Comparison of ENCODE assay signal across 17 cellular contexts in genomic region chr5:175710361-175710760, GRCh38. TPM values are rescaled to one million over a fixed set of nuclear protein-coding genes. Genes with fewer than 3 reads are reported as not detected.
A peak's percentile ranks its signal among the peaks of the same experiment; 100 is the strongest.
DNase-seq lines count a peak whose midpoint lies in the region; ATAC-seq, FAIRE-seq and TF ChIP-seq lines count a peak whose summit lies in the region.
"Had no signal": no experiment of that assay in that cellular context is flagged by ENCODE, and none has a peak within 500 bp of the region (broad histone marks: within the 10 kb centered on the region; RNA-seq: fewer than 3 reads in every experiment).

No MANE protein-coding gene starts in this region.

- H3K36me3 Mint-ChIP-seq in activated naive CD4-positive, alpha-beta T cell treated with anti-CD3 and anti-CD28 coated beads, Interleukin-2, amount 10 ng/mL, durations not matched to agents 7 days and 5 days = peaks cover 26% of the 10 kb centered on the region

- no peak overlapping the region for H2BK5ac ChIP-seq in mesenchymal stem cell (ENCODE audit: low read depth, low read length, poor library complexity, severe bottlenecking)

- no peaks in the 10 kb centered on the region for H3K4me1 ChIP-seq in RWPE2 (ENCODE audit: insufficient read depth, poor library complexity, severe bottlenecking)
- H3K4me1 ChIP-seq in kidney (ENCODE audit: control insufficient read depth in 1 of 2, insufficient read depth in 1 of 2, low read depth in 1 of 2, low read length in 2 of 2) = no peaks in the 10 kb centered on the region
- no peaks in the 10 kb centered on the region for H3K4me1 ChIP-seq in mesenchymal stem cell (ENCODE audit: control insufficient read depth, insufficient read depth, low read depth, low read length)
- H3K4me1 ChIP-seq: A549 had no signal

- H3K4ac ChIP-seq in mesenchymal stem cell (ENCODE audit: low read depth in 1 of 2, low read length in 2 of 2) = no peak overlapping the region

- H2AK5ac ChIP-seq in mesenchymal stem cell (ENCODE audit: low read length, severe bottlenecking) = no peak overlapping the region

- H3K27ac ChIP-seq in RWPE2 (ENCODE audit: poor library complexity, severe bottlenecking) (no peak overlapping the region), kidney (ENCODE audit: low read depth in 2 of 2, low read length in 2 of 2) (no peak overlapping the region), temporal lobe (ENCODE audit: low read depth, low read length) (peak overlapping the region; percentile 64), mesenchymal stem cell (ENCODE audit: low read length, poor library complexity, severe bottlenecking) (no peak overlapping the region)
- H3K27ac ChIP-seq: A549 had no signal

- H4K8ac ChIP-seq in mesenchymal stem cell (ENCODE audit: low read length) = no peak overlapping the region

- no peak overlapping the region for H2AFZ ChIP-seq in mesenchymal stem cell (ENCODE audit: low read depth, low read length)

- H2BK12ac ChIP-seq in mesenchymal stem cell (ENCODE audit: low read length in 2 of 2) = no peak overlapping the region

- FAIRE-seq in kidney (lab: Jason Lieb, UNC) = no peak
- FAIRE-seq: A549, GM12891 had no signal

- H3K79me1 ChIP-seq in mesenchymal stem cell (replicated peaks; ENCODE audit: low read length, poor library complexity, severe bottlenecking) = no peaks in the 10 kb centered on the region

- CTCF ChIA-PET in activated naive CD4-positive, alpha-beta T cell treated with anti-CD3 and anti-CD28 coated beads, Interleukin-2, amount 10 ng/mL, durations not matched to agents 7 days and 5 days (lab: Charles Lee) = interaction anchor here (1.3 to 1.7 kb wide), 2 partner anchors 9 to 246 kb away, joined by 3 to 4 read pairs; no protein-coding TSS in a partner anchor

- H3K23ac ChIP-seq in mesenchymal stem cell (ENCODE audit: low read length in 2 of 2) = no peak overlapping the region

- H3K4me1 Mint-ChIP-seq in activated naive CD4-positive, alpha-beta T cell treated with anti-CD3 and anti-CD28 coated beads, Interleukin-2, amount 10 ng/mL, durations not matched to agents 7 days and 5 days = no peaks in the 10 kb centered on the region
- H3K4me1 Mint-ChIP-seq: H9 had no signal

- H2BK120ac ChIP-seq in mesenchymal stem cell (ENCODE audit: low read depth, low read length) = no peak overlapping the region

- H3K9me3 ChIP-seq in RWPE2 (ENCODE audit: severe bottlenecking) (no peaks in the 10 kb centered on the region), kidney (ENCODE audit: control insufficient read depth in 1 of 2, low read length in 2 of 2) (peaks cover 0 to 9% of the 10 kb centered on the region in 2 donors), mesenchymal stem cell (ENCODE audit: control insufficient read depth, low read length) (peaks cover 9% of the 10 kb centered on the region)
- H3K9me3 ChIP-seq: MG63 had no signal

- TF ChIP-seq CTCF in RWPE2 (IDR thresholded peaks at IDR 0.05; ENCODE audit: poor library complexity, severe bottlenecking) (no peak), kidney (IDR thresholded peaks at IDR 0.05; ENCODE audit: borderline replicate concordance, extremely low read depth, insufficient read depth) (no peak)

- ATAC-seq in RWPE2 (ENCODE audit: low read depth) = no peak
- ATAC-seq in HG03175 (IDR thresholded peaks at IDR 0.05; ENCODE audit: unreplicated experiment) = no peak
- ATAC-seq: A549 had no signal

- peak; percentile 12 for DNase-seq in activated naive CD4-positive, alpha-beta T cell treated with anti-CD3 and anti-CD28 coated beads, Interleukin-2, amount 10 ng/mL, durations not matched to agents 7 days and 5 days
- DNase-seq in activated naive CD4-positive, alpha-beta T cell treated with Interleukin-2 at 50 U/mL for 16 hours = no peak
- DNase-seq in RWPE2 (ENCODE audit: low spot score) (peak; percentile 55), kidney (peak; percentile 49), AML-193 (lab: John Stamatoyannopoulos, UW) (no peak), mesenchymal stem cell (no peak)
- DNase-seq: Calu3, H9, MG63, NCI-H1105, NCI-H187, NCI-H446 had no signal

- peaks cover 12% of the 10 kb centered on the region for H3K9me3 Mint-ChIP-seq in activated naive CD4-positive, alpha-beta T cell treated with anti-CD3 and anti-CD28 coated beads, Interleukin-2, amount 10 ng/mL, durations not matched to agents 7 days and 5 days
- H3K9me3 Mint-ChIP-seq: CD4-positive, alpha-beta T cell had no signal

- H3K27ac Mint-ChIP-seq in activated naive CD4-positive, alpha-beta T cell treated with anti-CD3 and anti-CD28 coated beads, Interleukin-2, amount 10 ng/mL, durations not matched to agents 7 days and 5 days = no peak overlapping the region
- H3K27ac Mint-ChIP-seq: CD4-positive, alpha-beta T cell; H9 had no signal

- peaks cover 20% of the 10 kb centered on the region for H3K27me3 ChIP-seq in RWPE2 (ENCODE audit: insufficient read depth, poor library complexity, severe bottlenecking)
- H3K27me3 ChIP-seq in mesenchymal stem cell (ENCODE audit: control insufficient read depth in 1 of 2, insufficient read depth in 1 of 2, low read length in 2 of 2) = peaks cover 0 to 24% of the 10 kb centered on the region in 2 experiments

- H3K27me3 Mint-ChIP-seq in activated naive CD4-positive, alpha-beta T cell treated with anti-CD3 and anti-CD28 coated beads, Interleukin-2, amount 10 ng/mL, durations not matched to agents 7 days and 5 days = peaks cover 7% of the 10 kb centered on the region
- H3K27me3 Mint-ChIP-seq: CD4-positive, alpha-beta T cell had no signal

- H3K36me3 ChIP-seq in RWPE2 (ENCODE audit: low read depth) = no peaks in the 10 kb centered on the region
- H3K36me3 ChIP-seq in kidney (ENCODE audit: control insufficient read depth in 1 of 2, insufficient read depth in 2 of 2, low read length in 2 of 2) = no peaks in the 10 kb centered on the region
- no peaks in the 10 kb centered on the region for H3K36me3 ChIP-seq in mesenchymal stem cell (ENCODE audit: control insufficient read depth in 1 of 2, insufficient read depth in 2 of 2, low read depth in 1 of 2, low read length in 2 of 2)
- H3K36me3 ChIP-seq: MG63 had no signal

- no peak overlapping the region for H3K4me3 ChIP-seq in RWPE2 (ENCODE audit: severe bottlenecking)
- H3K4me3 ChIP-seq in kidney (ENCODE audit: low read length in 2 of 2) = no peak overlapping the region
- no peak overlapping the region for H3K4me3 ChIP-seq in mesenchymal stem cell (ENCODE audit: insufficient read depth in 1 of 2, low read depth in 1 of 2, low read length in 2 of 2)
- H3K4me3 ChIP-seq: A549, MG63 had no signal

- H3K14ac ChIP-seq in mesenchymal stem cell (ENCODE audit: low read length in 2 of 2) = no peak overlapping the region

- H3K9ac ChIP-seq in kidney (ENCODE audit: low read length in 2 of 2) (no peak overlapping the region), mesenchymal stem cell (ENCODE audit: low read length) (no peak overlapping the region)

- no peak overlapping the region for H2BK15ac ChIP-seq in mesenchymal stem cell (ENCODE audit: low read depth, poor library complexity, severe bottlenecking)

- no peak overlapping the region for H4K91ac ChIP-seq in mesenchymal stem cell (ENCODE audit: low read length)

- WGBS in mesenchymal stem cell = 85% methylated on average over 8 of the region's 8 CpGs

- no peak overlapping the region for H3K4me2 ChIP-seq in mesenchymal stem cell (ENCODE audit: low read length, poor library complexity, severe bottlenecking)
- H3K4me2 ChIP-seq: A549 had no signal

- intact Hi-C loops in kidney (cut with DNase I) = no loop called here

- no peak overlapping the region for H3K4me3 Mint-ChIP-seq in activated naive CD4-positive, alpha-beta T cell treated with anti-CD3 and anti-CD28 coated beads, Interleukin-2, amount 10 ng/mL, durations not matched to agents 7 days and 5 days
- H3K4me3 Mint-ChIP-seq: CD4-positive, alpha-beta T cell; H9 had no signal

- H3K18ac ChIP-seq in mesenchymal stem cell (ENCODE audit: low read depth in 1 of 2, low read length in 2 of 2) = no peak overlapping the region

RNA-seq across cellular contexts. Expression of gene HRH2, which starts 52.5 kb away (rescaled TPM):
- total RNA-seq in kidney (10.6 TPM), temporal lobe (3.0 TPM)
- 1.9 TPM for polyA plus RNA-seq in kidney (ENCODE audit: insufficient read depth, low read depth, low replicate concordance)
- polyA plus RNA-seq in mesenchymal stem cell (2013, experiment 1 of 2) = 0.33 TPM
- 0.18 TPM for polyA plus RNA-seq in mesenchymal stem cell (2013, experiment 2 of 2)
- total RNA-seq: Calu3 had no signal

Comparison
In these comparisons a context has a peak if more than half of its experiments do, and no peak if none do; other contexts are left out.
1. DNase-seq: peak in activated naive CD4-positive, alpha-beta T cell treated with anti-CD3 and anti-CD28 coated beads, Interleukin-2, amount 10 ng/mL, durations not matched to agents 7 days and 5 days (single experiment), RWPE2 (single experiment) and kidney (single experiment); none in activated naive CD4-positive, alpha-beta T cell treated with Interleukin-2 at 50 U/mL for 16 hours (single experiment), AML-193 (0 of 2) and mesenchymal stem cell (single experiment).